In genomic region chr12:27705263-27705662, GRCh38 we compare ENCODE assay signal across 29 cellular contexts. TPM values are rescaled to one million over a fixed set of nuclear protein-coding genes. Genes with fewer than 3 reads are reported as not detected.
A peak's percentile ranks its signal among the peaks of the same experiment; 100 is the strongest.
DNase-seq lines count a peak whose midpoint lies in the region; ATAC-seq and TF ChIP-seq lines count a peak whose summit lies in the region.
"Had no signal": no experiment of that assay in that cellular context is flagged by ENCODE, and none has a peak within 500 bp of the region (broad histone marks: within the 10 kb centered on the region; RNA-seq: fewer than 3 reads in every experiment).

No MANE protein-coding gene starts in this region.

- H3K36me3 ChIP-seq in OCI-LY3 (replicated peaks; ENCODE audit: low read depth, low read length) (no peaks in the 10 kb centered on the region), thyroid gland (no peaks in the 10 kb centered on the region)
- H3K36me3 ChIP-seq: esophagus squamous epithelium, left ventricle myocardium inferior, thoracic aorta, uterus had no signal

- POLR2A ChIA-PET in activated CD8-positive, alpha-beta T cell treated with anti-CD3 and anti-CD28 coated beads, Interleukin-2, amount 10 ng/mL, durations not matched to agents 7 days and 5 days (lab: Charles Lee) = no interaction called here

- CTCF ChIA-PET in activated CD8-positive, alpha-beta T cell treated with anti-CD3 and anti-CD28 coated beads, Interleukin-2, amount 10 ng/mL, durations not matched to agents 7 days and 5 days (lab: Charles Lee) = interaction anchor here (0.9 to 1.2 kb wide), 2 partner anchors 20 to 281 kb away, joined by 3 to 4 read pairs; no protein-coding TSS in a partner anchor

- H4K91ac ChIP-seq in H9 (ENCODE audit: insufficient read length, low read depth, low read length) = no peak overlapping the region

- H2AFZ ChIP-seq in H9 (ENCODE audit: low read length) = no peak overlapping the region
- H2AFZ ChIP-seq in OCI-LY3 (ENCODE audit: low read depth, low read length) = no peak overlapping the region

- H2BK12ac ChIP-seq in H9 (ENCODE audit: insufficient read length, low read depth, low read length) = no peak overlapping the region

- H3K79me1 ChIP-seq in H9 (ENCODE audit: insufficient read depth, low read depth, low read length, poor library complexity, severe bottlenecking) = no peaks in the 10 kb centered on the region

- H3K4me1 Mint-ChIP-seq in H9 (peaks cover 5 to 6% of the 10 kb centered on the region in 2 experiments), neural crest cell (peaks cover 8% of the 10 kb centered on the region)
- peaks cover 4% of the 10 kb centered on the region for H3K4me1 Mint-ChIP-seq in activated CD8-positive, alpha-beta T cell treated with anti-CD3 and anti-CD28 coated beads, Interleukin-2, amount 10 ng/mL, durations not matched to agents 7 days and 5 days (ENCODE audit: low read depth)
- H3K4me1 Mint-ChIP-seq: activated CD8-positive, alpha-beta memory T cell treated with anti-CD3 and anti-CD28 coated beads, Interleukin-2, amount 10 ng/mL, durations not matched to agents 7 days and 5 days; activated naive CD4-positive, alpha-beta T cell treated with anti-CD3 and anti-CD28 coated beads, Interleukin-2, amount 50 U/mL, for 24 hours had no signal

- H3K9ac ChIP-seq in H9 (ENCODE audit: extremely low read depth, insufficient read length, low read length) (no peak overlapping the region), OCI-LY3 (ENCODE audit: low read length) (no peak overlapping the region)
- H3K9ac ChIP-seq: KMS-11 had no signal

- no peaks in the 10 kb centered on the region for H3K27me3 ChIP-seq in H9 (ENCODE audit: insufficient read depth, low read length)
- H3K27me3 ChIP-seq in OCI-LY3 (ENCODE audit: low read depth, low read length) = no peaks in the 10 kb centered on the region
- H3K27me3 ChIP-seq in thyroid gland = no peaks in the 10 kb centered on the region
- H3K27me3 ChIP-seq: esophagus squamous epithelium, uterus had no signal

- no peak overlapping the region for H2AK5ac ChIP-seq in H9 (ENCODE audit: insufficient read length, low read length)

- no peak overlapping the region for H4K5ac ChIP-seq in H9 (ENCODE audit: insufficient read length, low read depth, low read length)

- TF ChIP-seq POLR2A in thyroid gland (IDR thresholded peaks at IDR 0.05) = no peak

- H3K4ac ChIP-seq in H9 (ENCODE audit: low read depth, low read length) = no peak overlapping the region

- ATAC-seq in activated CD8-positive, alpha-beta T cell treated with anti-CD3 and anti-CD28 coated beads, Interleukin-2, amount 10 ng/mL, durations not matched to agents 7 days and 5 days = no peak
- ATAC-seq: activated CD8-positive, alpha-beta memory T cell treated with anti-CD3 and anti-CD28 coated beads, Interleukin-2, amount 10 ng/mL, durations not matched to agents 7 days and 5 days; HCT116; naive thymus-derived CD4-positive, alpha-beta T cell had no signal

- H4K8ac ChIP-seq in H9 (replicated peaks; ENCODE audit: insufficient read length, low read depth, low read length) = no peak overlapping the region

- no peak overlapping the region for H3K4me2 ChIP-seq in H9 (ENCODE audit: insufficient read depth, insufficient read length, low read length)
- H3K4me2 ChIP-seq in OCI-LY3 (ENCODE audit: low read length) = no peak overlapping the region
- H3K4me2 ChIP-seq: KMS-11 had no signal

- H3K4me3 Mint-ChIP-seq in H9 (no peak overlapping the region), neural crest cell (no peak overlapping the region)
- H3K4me3 Mint-ChIP-seq in activated CD8-positive, alpha-beta T cell treated with anti-CD3 and anti-CD28 coated beads, Interleukin-2, amount 10 ng/mL, durations not matched to agents 7 days and 5 days = no peak overlapping the region
- H3K4me3 Mint-ChIP-seq: activated CD8-positive, alpha-beta memory T cell treated with anti-CD3 and anti-CD28 coated beads, Interleukin-2, amount 10 ng/mL, durations not matched to agents 7 days and 5 days; activated naive CD4-positive, alpha-beta T cell treated with anti-CD3 and anti-CD28 coated beads, Interleukin-2, amount 50 U/mL, for 24 hours; activated T-helper 1 cell treated with anti-CD3 and anti-CD28 coated beads, Interleukin-12 subunit alpha, Interleukin-12 subunit beta, Interleukin-2, Interleukin-4 antibody, amounts not matched to agents 30 ng/mL and 10 ng/mL and 1 ng/mL, durations not matched to agents 14 hours and 24 hours and 36 hours; mesothelial cell of epicardium; naive thymus-derived CD4-positive, alpha-beta T cell; stimulated activated naive CD8-positive, alpha-beta T cell treated with anti-CD3 and anti-CD28 coated beads, Interleukin-15, Interleukin-2, amounts not matched to agents 100 ng/mL and 50 ng/mL, for 24 hours had no signal

- intact Hi-C loops in thyroid gland (cut with DNase I) = no loop called here

- H2BK20ac ChIP-seq in H9 (ENCODE audit: low read depth, low read length, poor library complexity, severe bottlenecking) = no peak overlapping the region

- H3K36me3 Mint-ChIP-seq in H9 (ENCODE audit: insufficient read depth in 1 of 3, low read depth in 3 of 3) = no peaks in the 10 kb centered on the region
- H3K36me3 Mint-ChIP-seq in neural crest cell (ENCODE audit: low read depth) = no peaks in the 10 kb centered on the region
- no peaks in the 10 kb centered on the region for H3K36me3 Mint-ChIP-seq in activated CD8-positive, alpha-beta T cell treated with anti-CD3 and anti-CD28 coated beads, Interleukin-2, amount 10 ng/mL, durations not matched to agents 7 days and 5 days (ENCODE audit: low read depth)
- H3K36me3 Mint-ChIP-seq: activated CD8-positive, alpha-beta memory T cell treated with anti-CD3 and anti-CD28 coated beads, Interleukin-2, amount 10 ng/mL, durations not matched to agents 7 days and 5 days; activated naive CD4-positive, alpha-beta T cell treated with anti-CD3 and anti-CD28 coated beads, Interleukin-2, amount 50 U/mL, for 24 hours; CD4-positive, CD25-positive, alpha-beta regulatory T cell; mesothelial cell of epicardium had no signal

- H3K23ac ChIP-seq in H9 (ENCODE audit: insufficient read length, low read depth, low read length) = no peak overlapping the region

- H4K20me1 ChIP-seq in H9 (ENCODE audit: control insufficient read depth, insufficient read depth, insufficient read length) (no peaks in the 10 kb centered on the region), OCI-LY3 (ENCODE audit: insufficient read depth, low read length) (no peaks in the 10 kb centered on the region)

- H3K27ac ChIP-seq in H9 (ENCODE audit: insufficient read length, low read depth, low read length) (no peak overlapping the region), OCI-LY3 (ENCODE audit: low read length) (no peak overlapping the region), thyroid gland (no peak overlapping the region)
- H3K27ac ChIP-seq: esophagus squamous epithelium, KMS-11, left ventricle myocardium inferior, skin epidermis, thoracic aorta, uterus, VCaP had no signal

- no peak overlapping the region for H3K56ac ChIP-seq in H9 (ENCODE audit: insufficient read length, low read depth, low read length)

- no peak overlapping the region for H2BK5ac ChIP-seq in H9 (ENCODE audit: insufficient read length, low read length)

- WGBS in H9 (ENCODE audit: extremely low coverage, insufficient read length, low lambda C conversion rate) = no CpG with 5 or more reads among the region's 8 CpGs
- 88 to 89% methylated on average over 2 to 8 of the region's 8 CpGs for WGBS in thyroid gland, 2 donors

- H3K27me3 Mint-ChIP-seq in H9 (ENCODE audit: low read depth) (no peaks in the 10 kb centered on the region; the same call in 1 of the 2 replicates), neural crest cell (ENCODE audit: low read depth) (no peaks in the 10 kb centered on the region)
- peaks cover 19% of the 10 kb centered on the region for H3K27me3 Mint-ChIP-seq in activated CD8-positive, alpha-beta T cell treated with anti-CD3 and anti-CD28 coated beads, Interleukin-2, amount 10 ng/mL, durations not matched to agents 7 days and 5 days (ENCODE audit: low read depth)
- H3K27me3 Mint-ChIP-seq: activated naive CD4-positive, alpha-beta T cell treated with anti-CD3 and anti-CD28 coated beads, Interleukin-2, amount 50 U/mL, for 24 hours had no signal

- H3K9me3 Mint-ChIP-seq in H9 (0 out of 5 replicates have a peak, but pooled peaks cover 0 to 3% of the 10 kb centered on the region in 2 experiments), neural crest cell (no peaks in the 10 kb centered on the region)
- no peaks in the 10 kb centered on the region for H3K9me3 Mint-ChIP-seq in activated CD8-positive, alpha-beta T cell treated with anti-CD3 and anti-CD28 coated beads, Interleukin-2, amount 10 ng/mL, durations not matched to agents 7 days and 5 days (ENCODE audit: insufficient read depth)
- H3K9me3 Mint-ChIP-seq: activated naive CD4-positive, alpha-beta T cell treated with anti-CD3 and anti-CD28 coated beads, Interleukin-2, amount 50 U/mL, for 24 hours; activated T-helper 1 cell treated with anti-CD3 and anti-CD28 coated beads, Interleukin-12 subunit alpha, Interleukin-12 subunit beta, Interleukin-2, Interleukin-4 antibody, amounts not matched to agents 30 ng/mL and 10 ng/mL and 1 ng/mL, durations not matched to agents 14 hours and 24 hours and 36 hours; CD4-positive, CD25-positive, alpha-beta regulatory T cell; mesothelial cell of epicardium; naive thymus-derived CD4-positive, alpha-beta T cell; stimulated activated naive CD8-positive, alpha-beta T cell treated with anti-CD3 and anti-CD28 coated beads, Interleukin-15, Interleukin-2, amounts not matched to agents 100 ng/mL and 50 ng/mL, for 24 hours had no signal

- H3K4me3 ChIP-seq in OCI-LY3 (ENCODE audit: low read length) = no peak overlapping the region
- H3K4me3 ChIP-seq in epithelial cell of proximal tubule (ENCODE audit: low read depth, low read length) = no peak overlapping the region
- no peak overlapping the region for H3K4me3 ChIP-seq in thyroid gland (replicated peaks in 1 of 3)
- H3K4me3 ChIP-seq: esophagus squamous epithelium, left ventricle myocardium inferior, skin epidermis, thoracic aorta, uterus had no signal

- no peak overlapping the region for H3K18ac ChIP-seq in H9 (ENCODE audit: insufficient read length, low read depth, low read length)

- no peak overlapping the region for H3K14ac ChIP-seq in H9 (ENCODE audit: insufficient read depth, low read length)

- H3K79me2 ChIP-seq in H9 (ENCODE audit: insufficient read depth, low read length) (no peaks in the 10 kb centered on the region), OCI-LY3 (ENCODE audit: low read length) (no peaks in the 10 kb centered on the region)

- no peaks in the 10 kb centered on the region for H3K4me1 ChIP-seq in H9 (ENCODE audit: insufficient read depth, low read length)
- H3K4me1 ChIP-seq in OCI-LY3 (ENCODE audit: low read length) = peaks cover 6% of the 10 kb centered on the region; the same call in 1 of the 2 replicates
- no peaks in the 10 kb centered on the region for H3K4me1 ChIP-seq in thyroid gland
- H3K4me1 ChIP-seq: uterus had no signal

- TF ChIP-seq CTCF in H9 (conservative IDR thresholded peaks at IDR 0.05) (peak; percentile 55; the same call in 2 of the 3 replicates), OCI-LY3 (IDR thresholded peaks at IDR 0.05; ENCODE audit: low read depth, low read length) (peak; percentile 31; the same call in 1 of the 2 replicates), epithelial cell of proximal tubule (conservative IDR thresholded peaks at IDR 0.05; ENCODE audit: low read depth, low read length) (peak; percentile 34), neural crest cell (conservative IDR thresholded peaks at IDR 0.05) (peak; percentile 17), thyroid gland (IDR thresholded peaks at IDR 0.05) (no peak)

- no peak overlapping the region for H2BK15ac ChIP-seq in H9 (ENCODE audit: low read depth, low read length)

- DNase-seq in H9 = peak; percentile 82
- no peak for DNase-seq in epithelial cell of proximal tubule (ENCODE audit: low read depth)
- no peak for DNase-seq in neural crest cell (ENCODE audit: low read depth, low spot score)
- DNase-seq in activated CD8-positive, alpha-beta T cell treated with anti-CD3 and anti-CD28 coated beads, Interleukin-2, amount 10 ng/mL, durations not matched to agents 7 days and 5 days = no peak
- DNase-seq in midbrain (lab: John Stamatoyannopoulos, UW) = no peak
- no peak for DNase-seq in thyroid gland
- DNase-seq: activated CD4-positive, alpha-beta T cell treated with anti-CD3 and anti-CD28 coated beads, Interleukin-2, amount 50 U/mL, for 1 hour; activated CD8-positive, alpha-beta memory T cell treated with anti-CD3 and anti-CD28 coated beads, Interleukin-2, amount 10 ng/mL, durations not matched to agents 7 days and 5 days; amygdala; CD4-positive, CD25-positive, alpha-beta regulatory T cell; effector memory CD4-positive, alpha-beta T cell; esophagus squamous epithelium; foreskin melanocyte; left ventricle myocardium inferior; naive thymus-derived CD4-positive, alpha-beta T cell; NCI-H446 treated with DMSO at 0.1 percent for 48 hours; SHP77; T-helper 9 cell; uterus had no signal

- H3K27ac Mint-ChIP-seq in H9 (no peak overlapping the region), neural crest cell (ENCODE audit: unreplicated experiment) (peak overlapping the region; percentile 43)
- no peak overlapping the region for H3K27ac Mint-ChIP-seq in activated CD8-positive, alpha-beta T cell treated with anti-CD3 and anti-CD28 coated beads, Interleukin-2, amount 10 ng/mL, durations not matched to agents 7 days and 5 days
- H3K27ac Mint-ChIP-seq: activated CD8-positive, alpha-beta memory T cell treated with anti-CD3 and anti-CD28 coated beads, Interleukin-2, amount 10 ng/mL, durations not matched to agents 7 days and 5 days; activated naive CD4-positive, alpha-beta T cell treated with anti-CD3 and anti-CD28 coated beads, Interleukin-2, amount 50 U/mL, for 24 hours; activated T-helper 1 cell treated with anti-CD3 and anti-CD28 coated beads, Interleukin-12 subunit alpha, Interleukin-12 subunit beta, Interleukin-2, Interleukin-4 antibody, amounts not matched to agents 30 ng/mL and 10 ng/mL and 1 ng/mL, durations not matched to agents 14 hours and 24 hours and 36 hours; CD4-positive, CD25-positive, alpha-beta regulatory T cell; mesothelial cell of epicardium; naive thymus-derived CD4-positive, alpha-beta T cell; stimulated activated naive CD8-positive, alpha-beta T cell treated with anti-CD3 and anti-CD28 coated beads, Interleukin-15, Interleukin-2, amounts not matched to agents 100 ng/mL and 50 ng/mL, for 24 hours had no signal

- H3T11ph ChIP-seq in H9 (ENCODE audit: low read length) = no peak overlapping the region

- no peaks in the 10 kb centered on the region for H3K23me2 ChIP-seq in H9 (ENCODE audit: insufficient read length, low read depth, low read length, poor library complexity, severe bottlenecking)

- H3K9me3 ChIP-seq in H9 (ENCODE audit: control insufficient read depth, low read depth, low read length) = no peaks in the 10 kb centered on the region
- no peaks in the 10 kb centered on the region for H3K9me3 ChIP-seq in OCI-LY3 (ENCODE audit: insufficient read depth, low read length)
- H3K9me3 ChIP-seq in thyroid gland = no peaks in the 10 kb centered on the region
- H3K9me3 ChIP-seq: esophagus squamous epithelium, left ventricle myocardium inferior, thoracic aorta, uterus had no signal

- no peak overlapping the region for H2BK120ac ChIP-seq in H9 (ENCODE audit: low read depth, low read length, poor library complexity, severe bottlenecking)

RNA-seq across cellular contexts. Expression of gene MRPS35, which starts 5.4 kb away (rescaled TPM):
- total RNA-seq in H9 (2021) (43.6 and 45.4 TPM in 2 replicates), epithelial cell of proximal tubule (64.8 and 71.0 TPM in 2 replicates), neural crest cell (35.4 and 36.7 TPM in 2 replicates), thyroid gland (10 to 100 TPM; 50.8 to 74.0 (median 57.5) TPM)
- total RNA-seq in activated CD8-positive, alpha-beta T cell treated with anti-CD3 and anti-CD28 coated beads, Interleukin-2, amount 10 ng/mL, durations not matched to agents 7 days and 5 days = 10 to 100 TPM; 39.1 to 40.0 TPM

RNA-seq across cellular contexts. Expression of gene REP15, which starts 9.0 kb away (rescaled TPM):
- total RNA-seq in H9 (2021) (0.20 and 1.3 TPM in 2 replicates), epithelial cell of proximal tubule (3.6 TPM in 1 of 2 replicates, not detected in the other), neural crest cell (1.3 and 1.5 TPM in 2 replicates), thyroid gland (1 to 10 TPM; 1.8 to 7.2 (median 2.0) TPM)
- under 1 TPM in 1 of 2 experiments, not detected in 1; 0.42 TPM for total RNA-seq in activated CD8-positive, alpha-beta T cell treated with anti-CD3 and anti-CD28 coated beads, Interleukin-2, amount 10 ng/mL, durations not matched to agents 7 days and 5 days
- total RNA-seq: CD4-positive, CD25-positive, alpha-beta regulatory T cell had no signal

Comparison
In these comparisons a context has a peak if more than half of its experiments do, and no peak if none do; other contexts are left out.
1. CTCF ChIP-seq: peak in H9 (single experiment), OCI-LY3 (single experiment), epithelial cell of proximal tubule (single experiment) and neural crest cell (single experiment); none in thyroid gland (0 of 6).